In the genomic region with DNA sequence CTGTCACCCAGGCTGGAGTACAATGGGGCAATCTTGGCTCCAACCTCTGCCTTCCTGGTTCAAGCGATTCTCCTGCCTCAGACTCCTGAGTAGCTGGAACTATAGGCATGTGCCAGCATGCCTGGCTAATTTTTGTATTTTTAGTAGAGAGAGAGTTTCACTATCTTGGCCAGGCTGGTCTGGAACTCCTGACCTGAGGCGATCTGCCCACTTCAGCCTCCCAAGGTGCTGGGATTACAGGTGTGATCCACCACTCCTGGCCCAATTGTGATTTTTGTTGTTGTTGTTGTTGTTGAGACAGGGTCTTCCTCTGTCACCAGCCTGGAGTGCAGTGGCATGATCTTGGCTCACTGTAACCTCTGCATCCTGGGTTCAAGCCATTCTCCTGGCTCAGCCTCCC, we compare ENCODE assay signal across 28 cellular contexts.
"Had no signal": no experiment of that assay in that cellular context is flagged by ENCODE, and none has a peak within 500 bp of the region (broad histone marks: within the 10 kb centered on the region; RNA-seq: fewer than 3 reads in every experiment).

No MANE protein-coding gene starts in this region.

- H3K9ac ChIP-seq: neural progenitor cell, parathyroid adenoma had no signal

- H3K9me3 Mint-ChIP-seq: memory B cell; neural progenitor cell; stimulated activated memory B cell treated with anti-CD40 and anti-IgM and Interleukin-4, amounts not matched to agents 10 μg/mL and 1 μg/mL and 100 μg/mL, for 72 hours; stimulated activated naive CD8-positive, alpha-beta T cell treated with anti-CD3 and anti-CD28 coated beads, Interleukin-15, amount 100 ng/mL, for 72 hours had no signal

- H3K27me3 Mint-ChIP-seq: memory B cell; naive thymus-derived CD8-positive, alpha-beta T cell; stimulated activated memory B cell treated with anti-CD40 and anti-IgM and Interleukin-4, amounts not matched to agents 10 μg/mL and 1 μg/mL and 100 μg/mL, for 72 hours; stimulated activated naive CD8-positive, alpha-beta T cell treated with anti-CD3 and anti-CD28 coated beads, Interleukin-15, amount 100 ng/mL, for 72 hours had no signal

- DNase-seq: head of caudate nucleus; hippocampal formation; kidney; left colon; left lung; naive thymus-derived CD8-positive, alpha-beta T cell; nephron progenitor cell; occipital lobe; right cardiac atrium; stimulated activated CD4-positive, alpha-beta T cell treated with anti-CD3 and anti-CD28 coated beads, Interleukin-1b, Interleukin-23, amount 100 ng/mL, for 48 hours; stimulated activated CD4-positive, alpha-beta T cell treated with anti-CD3 and anti-CD28 coated beads, Interleukin-2, amount 100 ng/mL, for 48 hours; stimulated activated CD4-positive, alpha-beta T cell treated with anti-CD3 and anti-CD28 coated beads, Interleukin-4, amount 100 ng/mL, for 4 hours; stimulated activated CD8-positive, alpha-beta memory T cell treated with anti-CD3 and anti-CD28 coated beads, Interleukin-4, amount 100 ng/mL, for 48 hours; stimulated activated naive CD4-positive, alpha-beta T cell treated with Interleukin-2 at 50 U/mL for 16 hours; stimulated activated naive CD8-positive, alpha-beta T cell treated with anti-CD3 and anti-CD28 coated beads, Interleukin-15, amount 100 ng/mL, for 72 hours; testis; thyroid gland; transverse colon; upper lobe of left lung had no signal

- H3K27ac Mint-ChIP-seq: memory B cell, neural progenitor cell had no signal

- H3K36me3 ChIP-seq: neural progenitor cell, thyroid gland, transverse colon, upper lobe of left lung, vagina had no signal

- H3K9me3 ChIP-seq: left lung, neutrophil, testis, thyroid gland, transverse colon, upper lobe of left lung, vagina had no signal

- H2AFZ ChIP-seq: neural progenitor cell, parathyroid adenoma had no signal

- H3K27me3 ChIP-seq: left lung, neural progenitor cell, neutrophil, testis, thyroid gland, transverse colon, upper lobe of left lung, vagina had no signal

- H3K27ac ChIP-seq: left lung, neural progenitor cell, neutrophil, parathyroid adenoma, testis, upper lobe of left lung, vagina had no signal

- FAIRE-seq: islet of Langerhans, kidney had no signal

- H3K4me3 ChIP-seq: left lung, lung, neural progenitor cell, smooth muscle cell, testis, thyroid gland, transverse colon, upper lobe of left lung, vagina had no signal

- H3K4me2 ChIP-seq: neural progenitor cell, smooth muscle cell had no signal

- ATAC-seq: left colon; left lung; naive thymus-derived CD8-positive, alpha-beta T cell; right cardiac atrium; stimulated activated memory B cell treated with anti-CD40 and anti-IgM and Interleukin-4, amounts not matched to agents 10 μg/mL and 1 μg/mL and 100 μg/mL, for 72 hours; stimulated activated naive CD8-positive, alpha-beta T cell treated with anti-CD3 and anti-CD28 coated beads, Interleukin-15, amount 100 ng/mL, for 72 hours had no signal

- H3K4me3 Mint-ChIP-seq: memory B cell; naive thymus-derived CD8-positive, alpha-beta T cell; nephron progenitor cell; neural progenitor cell; stimulated activated memory B cell treated with anti-CD40 and anti-IgM and Interleukin-4, amounts not matched to agents 10 μg/mL and 1 μg/mL and 100 μg/mL, for 72 hours; stimulated activated naive CD8-positive, alpha-beta T cell treated with anti-CD3 and anti-CD28 coated beads, Interleukin-15, amount 100 ng/mL, for 72 hours had no signal
